ENCODE assay signal across 25 cellular contexts in the genomic region with DNA sequence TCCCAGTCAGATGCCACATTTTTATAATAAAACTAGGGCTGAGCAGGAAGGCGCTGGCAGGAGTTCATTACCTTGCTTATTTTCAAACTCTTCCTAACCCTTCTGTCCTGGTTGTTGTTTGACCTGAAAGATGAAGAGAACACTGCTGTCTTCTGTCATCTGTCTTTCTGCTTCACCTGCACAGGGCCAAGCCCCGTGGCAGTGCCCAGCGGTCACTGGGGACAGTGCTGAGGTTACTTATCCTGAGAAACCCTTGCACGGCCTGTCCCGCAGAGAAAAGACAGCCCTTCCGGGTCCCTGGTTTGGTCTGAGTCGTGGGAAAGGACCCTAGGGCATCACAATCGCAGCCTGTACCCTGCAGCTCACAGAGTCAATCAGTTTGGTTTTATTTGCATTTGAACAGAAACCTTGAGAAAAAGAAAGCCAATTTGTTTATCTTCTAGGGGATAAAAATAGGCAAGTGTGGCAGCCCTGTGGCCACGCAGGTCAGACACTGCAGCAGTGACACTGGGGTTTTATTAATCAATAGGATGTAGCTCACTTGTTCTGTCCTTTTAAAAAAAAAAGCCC.
DNase-seq lines count a peak whose midpoint lies in the region; ATAC-seq and TF ChIP-seq lines count a peak whose summit lies in the region.
"Had no signal": no experiment of that assay in that cellular context is flagged by ENCODE, and none has a peak within 500 bp of the region (broad histone marks: within the 10 kb centered on the region; RNA-seq: fewer than 3 reads in every experiment).

No MANE protein-coding gene starts in this region.

- no peaks in the 10 kb centered on the region for H3K9me3 ChIP-seq in cardiac muscle cell (ENCODE audit: low read depth)
- no peaks in the 10 kb centered on the region for H3K9me3 ChIP-seq in right atrium auricular region
- H3K9me3 ChIP-seq: lower lobe of right lung, mucosa of descending colon, tibial artery had no signal

- H3K27ac ChIP-seq in cardiac muscle cell (peak overlapping the region; percentile 38), right atrium auricular region (no peak overlapping the region)
- H3K27ac ChIP-seq: epithelial cell of prostate, lower lobe of right lung, tibial artery had no signal

- no peak overlapping the region for H3K4me3 ChIP-seq in cardiac muscle cell
- no peak overlapping the region for H3K4me3 ChIP-seq in right atrium auricular region
- H3K4me3 ChIP-seq: lower lobe of right lung, mucosa of descending colon, tibial artery had no signal

- H3K4me3 Mint-ChIP-seq in glutamatergic neuron (ENCODE audit: unreplicated experiment): peak overlapping the region; percentile 20
- H3K4me3 Mint-ChIP-seq: activated B cell treated with CpG ODN at 0.5 μM for 24 hours; activated naive CD4-positive, alpha-beta T cell treated with anti-CD3 and anti-CD28 coated beads, Interleukin-2, amount 10 ng/mL, durations not matched to agents 7 days and 5 days; CD4-positive, alpha-beta T cell; natural killer cell treated with Interleukin-12 subunit alpha and Interleukin-12 subunit beta and Interleukin-15 and Interleukin-18, amount 100 ng/mL, for 72 hours had no signal

- DNase-seq in cardiac muscle cell (ENCODE audit: low read depth in 1 of 2, low spot score in 1 of 2) (no peak), right atrium auricular region (ENCODE audit: low spot score) (no peak), glutamatergic neuron (no peak), NCI-H748 (lab: John Stamatoyannopoulos, UW; ENCODE audit: unreplicated experiment) (no peak), GM03348 (ENCODE audit: low spot score) (no peak)
- DNase-seq: activated B cell treated with CpG ODN at 0.5 μM for 24 hours; activated CD4-positive, alpha-beta T cell treated with anti-CD3 and anti-CD28 coated beads, Interleukin-2, amount 50 U/mL, for 4 hours; activated naive CD4-positive, alpha-beta T cell treated with anti-CD3 and anti-CD28 coated beads, Interleukin-2, amount 10 ng/mL, durations not matched to agents 7 days and 5 days; CD4-positive, alpha-beta T cell; effector CD4-positive, alpha-beta T cell; GOT3; kidney; lower lobe of right lung; mucosa of descending colon; NCI-H1436 treated with DMSO at 0.1 percent for 48 hours; retina; stimulated activated CD4-positive, alpha-beta T cell treated with anti-CD3 and anti-CD28 coated beads, Interleukin-2, amount 100 ng/mL, for 24 hours; tibial artery had no signal

- H3K4me1 ChIP-seq in cardiac muscle cell (ENCODE audit: low read depth): peaks cover 41% of the 10 kb centered on the region
- peaks cover 0 to 31% of the 10 kb centered on the region in 2 donors for H3K4me1 ChIP-seq in right atrium auricular region

- no peaks in the 10 kb centered on the region for H3K36me3 Mint-ChIP-seq in glutamatergic neuron (ENCODE audit: unreplicated experiment)
- H3K36me3 Mint-ChIP-seq: activated naive CD4-positive, alpha-beta T cell treated with anti-CD3 and anti-CD28 coated beads, Interleukin-2, amount 10 ng/mL, durations not matched to agents 7 days and 5 days; brain; natural killer cell treated with Interleukin-12 subunit alpha and Interleukin-12 subunit beta and Interleukin-15 and Interleukin-18, amount 100 ng/mL, for 72 hours had no signal

- peak; percentile 58 for ATAC-seq in HG02798 (IDR thresholded peaks at IDR 0.05; ENCODE audit: poor library complexity, unreplicated experiment)
- ATAC-seq in GM19467 (IDR thresholded peaks at IDR 0.05; ENCODE audit: unreplicated experiment): no peak
- ATAC-seq in esophagus mucosa: no peak
- ATAC-seq: lower lobe of right lung; mucosa of descending colon; natural killer cell treated with Interleukin-12 subunit alpha and Interleukin-12 subunit beta and Interleukin-15 and Interleukin-18, amount 100 ng/mL, for 72 hours; Panc1 had no signal

- H3K4me1 Mint-ChIP-seq in glutamatergic neuron (ENCODE audit: low read depth, unreplicated experiment): peaks cover 55% of the 10 kb centered on the region

- no peaks in the 10 kb centered on the region for H3K27me3 ChIP-seq in cardiac muscle cell
- no peaks in the 10 kb centered on the region for H3K27me3 ChIP-seq in right atrium auricular region
- H3K27me3 ChIP-seq: tibial artery had no signal

- H3K27ac Mint-ChIP-seq in glutamatergic neuron (ENCODE audit: unreplicated experiment): no peak overlapping the region
- H3K27ac Mint-ChIP-seq: activated B cell treated with CpG ODN at 0.5 μM for 24 hours; activated naive CD4-positive, alpha-beta T cell treated with anti-CD3 and anti-CD28 coated beads, Interleukin-2, amount 10 ng/mL, durations not matched to agents 7 days and 5 days; CD4-positive, alpha-beta T cell had no signal

- no peaks in the 10 kb centered on the region for H3K36me3 ChIP-seq in cardiac muscle cell
- H3K36me3 ChIP-seq in right atrium auricular region: no peaks in the 10 kb centered on the region

- H3K27me3 Mint-ChIP-seq in glutamatergic neuron (ENCODE audit: unreplicated experiment): no peaks in the 10 kb centered on the region
- H3K27me3 Mint-ChIP-seq: activated B cell treated with CpG ODN at 0.5 μM for 24 hours; activated naive CD4-positive, alpha-beta T cell treated with anti-CD3 and anti-CD28 coated beads, Interleukin-2, amount 10 ng/mL, durations not matched to agents 7 days and 5 days; CD4-positive, alpha-beta T cell; natural killer cell treated with Interleukin-12 subunit alpha and Interleukin-12 subunit beta and Interleukin-15 and Interleukin-18, amount 100 ng/mL, for 72 hours had no signal

- peaks cover 2% of the 10 kb centered on the region for H3K9me3 Mint-ChIP-seq in glutamatergic neuron (ENCODE audit: unreplicated experiment)
- H3K9me3 Mint-ChIP-seq: activated B cell treated with CpG ODN at 0.5 μM for 24 hours; activated naive CD4-positive, alpha-beta T cell treated with anti-CD3 and anti-CD28 coated beads, Interleukin-2, amount 10 ng/mL, durations not matched to agents 7 days and 5 days; brain; CD4-positive, alpha-beta T cell; natural killer cell treated with Interleukin-12 subunit alpha and Interleukin-12 subunit beta and Interleukin-15 and Interleukin-18, amount 100 ng/mL, for 72 hours had no signal

- TF ChIP-seq CTCF in cardiac muscle cell (IDR thresholded peaks at IDR 0.05; ENCODE audit: low read depth, low read length): no peak
- TF ChIP-seq CTCF in right atrium auricular region (IDR thresholded peaks at IDR 0.05): no peak
- no peak for TF ChIP-seq CTCF in glutamatergic neuron (IDR thresholded peaks at IDR 0.05; ENCODE audit: partially characterized antibody, unreplicated experiment)
